Comparison of ENCODE assay signal across 8 cellular contexts in the genomic region with DNA sequence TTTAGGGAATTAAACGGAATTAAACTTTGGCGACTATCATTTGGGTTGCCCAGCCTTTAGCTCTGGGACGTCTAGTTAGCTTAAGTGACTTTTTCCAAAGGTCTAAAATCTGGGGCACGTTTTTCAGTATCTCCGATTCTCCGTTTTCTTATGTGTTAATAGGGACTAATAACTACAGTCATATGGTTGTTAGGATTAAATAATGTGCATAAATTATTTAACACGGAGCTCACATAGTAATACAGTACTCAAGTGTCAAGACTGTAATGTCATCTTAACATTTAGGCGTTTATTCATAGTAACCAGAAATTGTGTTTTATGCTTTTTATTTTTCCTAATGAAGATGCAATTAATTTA. TPM values are rescaled to one million over a fixed set of nuclear protein-coding genes. Genes with fewer than 3 reads are reported as not detected.
DNase-seq lines count a peak whose midpoint lies in the region; ATAC-seq and TF ChIP-seq lines count a peak whose summit lies in the region.

No MANE protein-coding gene starts in this region.

- H3K27me3 ChIP-seq in heart right ventricle (no peaks in the 10 kb centered on the region), liver (ENCODE audit: control insufficient read depth in 4 of 4, insufficient read depth in 4 of 4, low read length in 3 of 4) (no peaks in the 10 kb centered on the region), vagina (no peaks in the 10 kb centered on the region)

- ATAC-seq in heart right ventricle: peak in 1 of 8 donors; percentile 21
- no peak for ATAC-seq in left cardiac atrium
- ATAC-seq in activated naive CD8-positive, alpha-beta T cell treated with anti-CD3 and anti-CD28 coated beads, Interleukin-2, amount 50 U/mL, for 24 hours: no peak
- ATAC-seq in GM19023 (IDR thresholded peaks at IDR 0.05; ENCODE audit: unreplicated experiment): no peak
- ATAC-seq in GM21529 (IDR thresholded peaks at IDR 0.05; ENCODE audit: unreplicated experiment): no peak
- no peak for ATAC-seq in HG03045 (IDR thresholded peaks at IDR 0.05; ENCODE audit: unreplicated experiment)

- H3K27ac ChIP-seq in heart right ventricle (peak overlapping the region in 9 of 10 donors; percentile 52 to 89 (median 73)), liver (ENCODE audit: low read depth in 1 of 2, low read length in 2 of 2) (peak overlapping the region; percentile 10 to 51), vagina (peak overlapping the region; percentile 74)

- H3K4me3 Mint-ChIP-seq in activated naive CD8-positive, alpha-beta T cell treated with anti-CD3 and anti-CD28 coated beads, Interleukin-2, amount 50 U/mL, for 24 hours: peak overlapping the region; percentile 99

- no peaks in the 10 kb centered on the region for H3K27me3 Mint-ChIP-seq in activated naive CD8-positive, alpha-beta T cell treated with anti-CD3 and anti-CD28 coated beads, Interleukin-2, amount 50 U/mL, for 24 hours

- H3K9me3 ChIP-seq in heart right ventricle: no peaks in the 10 kb centered on the region
- H3K9me3 ChIP-seq in liver (ENCODE audit: control insufficient read depth in 4 of 4, low read length in 3 of 4): no peaks in the 10 kb centered on the region
- H3K9me3 ChIP-seq in vagina: no peaks in the 10 kb centered on the region

- DNase-seq in heart right ventricle (no peak), left cardiac atrium (no peak), vagina (ENCODE audit: extremely low spot score in 2 of 2) (no peak)
- DNase-seq in activated naive CD8-positive, alpha-beta T cell treated with anti-CD3 and anti-CD28 coated beads, Interleukin-2, amount 50 U/mL, for 24 hours: no peak

- no peaks in the 10 kb centered on the region for H3K9me3 Mint-ChIP-seq in activated naive CD8-positive, alpha-beta T cell treated with anti-CD3 and anti-CD28 coated beads, Interleukin-2, amount 50 U/mL, for 24 hours

- H3K4me1 ChIP-seq in heart right ventricle: peaks cover 0 to 30% (median 10%) of the 10 kb centered on the region in 9 donors
- H3K4me1 ChIP-seq in liver (ENCODE audit: control insufficient read depth in 4 of 4, insufficient read depth in 4 of 4, low read length in 3 of 4): peaks cover 4 to 10% (median 10%) of the 10 kb centered on the region in 4 donors
- peaks cover 9% of the 10 kb centered on the region for H3K4me1 ChIP-seq in vagina

- TF ChIP-seq RAD21 in liver (IDR thresholded peaks at IDR 0.05): no peak

- H3K27ac Mint-ChIP-seq in activated naive CD8-positive, alpha-beta T cell treated with anti-CD3 and anti-CD28 coated beads, Interleukin-2, amount 50 U/mL, for 24 hours: peak overlapping the region; percentile 84

- peak overlapping the region; percentile 5 to 97 for H3K9ac ChIP-seq in liver (ENCODE audit: low read depth in 1 of 2, low read length in 2 of 2)

- peak in 1 of 2 donors; percentile 5 for TF ChIP-seq POLR2A in vagina (IDR thresholded peaks at IDR 0.05)

- H3K4me1 Mint-ChIP-seq in activated naive CD8-positive, alpha-beta T cell treated with anti-CD3 and anti-CD28 coated beads, Interleukin-2, amount 50 U/mL, for 24 hours: peaks cover 34% of the 10 kb centered on the region

- no peak for TF ChIP-seq CTCF in heart right ventricle (IDR thresholded peaks at IDR 0.05)
- no peak for TF ChIP-seq CTCF in liver (IDR thresholded peaks at IDR 0.05; ENCODE audit: low read depth, low read length, missing input control)
- no peak for TF ChIP-seq CTCF in vagina (IDR thresholded peaks at IDR 0.05)

- H3K4me3 ChIP-seq in heart right ventricle: peak overlapping the region; percentile 39 to 81 (median 62)
- peak overlapping the region; percentile 59 to 79 (median 67) for H3K4me3 ChIP-seq in liver (ENCODE audit: low read depth in 1 of 3, low read length in 3 of 3)
- peak overlapping the region; percentile 57 to 63 for H3K4me3 ChIP-seq in vagina

- H3K36me3 ChIP-seq in heart right ventricle (peaks cover 0 to 44% (median 8%) of the 10 kb centered on the region in 9 donors), liver (ENCODE audit: control insufficient read depth in 4 of 4, insufficient read depth in 3 of 4, low read depth in 1 of 4, low read length in 3 of 4) (no peaks in the 10 kb centered on the region), vagina (peaks cover 0 to 9% of the 10 kb centered on the region in 2 donors)

- H3K36me3 Mint-ChIP-seq in activated naive CD8-positive, alpha-beta T cell treated with anti-CD3 and anti-CD28 coated beads, Interleukin-2, amount 50 U/mL, for 24 hours (ENCODE audit: low read depth): peaks cover 40% of the 10 kb centered on the region

- 6 to 7% methylated on average over 8 of the region's 8 CpGs for WGBS in heart right ventricle, 2 donors
- WGBS in liver: 8% methylated on average over 8 of the region's 8 CpGs

- intact Hi-C loops in heart right ventricle (cut with DNase I) (no loop called here), left cardiac atrium (cut with DNase I) (no loop called here), vagina (cut with DNase I) (no loop called here)

TF ChIP-seq in liver, 16 proteins besides CTCF, POLR2A, EP300 and RAD21:
- no peak for TF ChIP-seq YY1 (IDR thresholded peaks at IDR 0.05)
- TF ChIP-seq SP1 (IDR thresholded peaks at IDR 0.05): no peak
- peak in 1 of 2 donors; percentile 44 for TF ChIP-seq JUND (IDR thresholded peaks at IDR 0.05)

RNA-seq across cellular contexts. Expression of gene CCNA2, which starts 0.5 kb away (rescaled TPM):
- total RNA-seq in heart right ventricle (1 to 10 TPM in 2 of 10 donors, under 1 TPM in 6, not detected in 2; 0.07 to 5.8 (median 0.45) TPM), left cardiac atrium (1 to 10 TPM in 1 of 2 donors, under 1 TPM in 1; 0.26 to 1.7 TPM), liver (10 to 100 TPM in 1 of 2 donors, under 1 TPM in 1; 0.33 to 81.4 TPM), vagina (5.4 TPM)
- polyA plus RNA-seq in heart right ventricle (1 to 10 TPM in 1 of 2 donors, under 1 TPM in 1; 0.42 to 1.2 TPM), liver (1 to 10 TPM in 1 of 2 donors, under 1 TPM in 1; 0.76 to 4.0 TPM)

RNA-seq across cellular contexts. Expression of gene EXOSC9, which starts 23.0 kb away (rescaled TPM):
- total RNA-seq in heart right ventricle (10 to 100 TPM; 10.7 to 15.4 (median 13.1) TPM), left cardiac atrium (10 to 100 TPM; 11.0 to 15.1 TPM), liver (10 to 100 TPM; 11.6 to 20.0 TPM), vagina (10.6 TPM)
- polyA plus RNA-seq in heart right ventricle (10 to 100 TPM; 26.6 to 29.2 TPM), liver (1 to 10 TPM; 5.3 to 8.4 TPM)

RNA-seq across cellular contexts. Expression of gene BBS7, which starts 46.1 kb away (rescaled TPM):
- total RNA-seq in heart right ventricle: 1 to 10 TPM; 3.2 to 7.7 (median 5.3) TPM
- polyA plus RNA-seq in heart right ventricle: 1 to 10 TPM; 2.6 to 8.5 TPM
- 1 to 10 TPM; 8.0 to 9.4 TPM for total RNA-seq in left cardiac atrium
- total RNA-seq in liver: 1 to 10 TPM; 4.2 to 8.4 TPM
- 1 to 10 TPM; 1.8 to 1.9 TPM for polyA plus RNA-seq in liver
- 19.2 TPM for total RNA-seq in vagina

RNA-seq across cellular contexts. Expression of gene SMIM43, which starts 59.2 kb away (rescaled TPM):
- total RNA-seq in heart right ventricle: under 1 TPM in 2 of 10 donors, not detected in 8; 0.09 to 0.15 TPM
- polyA plus RNA-seq in heart right ventricle: 1 to 10 TPM in 1 of 2 donors, not detected in 1; 1.3 TPM
- not detected for total RNA-seq in left cardiac atrium
- total RNA-seq in liver: not detected
- not detected for polyA plus RNA-seq in liver
- total RNA-seq in vagina: not detected
